16 cellular contexts compared by ENCODE assay signal in the genomic region with DNA sequence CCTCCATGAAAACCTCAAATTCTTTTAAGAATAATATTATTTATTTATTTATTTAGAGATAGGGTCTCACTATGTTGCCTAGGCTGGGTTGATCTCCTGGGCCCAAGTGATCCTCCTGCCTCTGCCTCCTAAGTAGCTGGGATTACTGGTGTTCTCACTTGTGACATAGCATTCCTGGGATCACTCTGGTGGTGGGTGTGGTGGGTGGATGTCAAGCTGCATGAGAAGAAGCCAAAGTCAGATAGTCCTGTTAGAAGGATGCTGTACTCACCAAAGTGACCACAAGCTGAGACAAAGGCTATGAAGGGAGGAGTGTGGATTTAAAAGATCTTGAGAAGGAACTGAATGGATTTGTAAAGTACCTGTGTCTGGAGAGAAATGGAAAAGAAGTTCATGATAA.
DNase-seq lines count a peak whose midpoint lies in the region; ATAC-seq, FAIRE-seq and TF ChIP-seq lines count a peak whose summit lies in the region.
"Had no signal": no experiment of that assay in that cellular context is flagged by ENCODE, and none has a peak within 500 bp of the region (broad histone marks: within the 10 kb centered on the region; RNA-seq: fewer than 3 reads in every experiment).

No MANE protein-coding gene starts in this region.

- TF ChIP-seq CTCF in HEK293 (tag by site-specific recombination; IDR thresholded peaks at IDR 0.05) (no peak), K562 (IDR thresholded peaks at IDR 0.05 in 2 of 3, conservative IDR thresholded peaks at IDR 0.05 in 1 of 3; ENCODE audit: insufficient read depth in 2 of 3, low read depth in 1 of 3, low read length in 3 of 3) (no peak)

- no peak overlapping the region for H3K4me3 ChIP-seq in HEK293 (ENCODE audit: low read depth, low read length)
- no peak overlapping the region for H3K4me3 ChIP-seq in K562
- no peak overlapping the region for H3K4me3 ChIP-seq in mesendoderm (ENCODE audit: low read length)
- no peak overlapping the region for H3K4me3 ChIP-seq in trophoblast cell (ENCODE audit: low read depth, low read length)
- H3K4me3 ChIP-seq: HAP-1 had no signal

- H3K27me3 ChIP-seq in K562 (ENCODE audit: control insufficient read depth in 2 of 2, insufficient read depth in 2 of 2, low read length in 2 of 2) (no peaks in the 10 kb centered on the region), mesendoderm (ENCODE audit: insufficient read depth, low read length, poor library complexity) (no peaks in the 10 kb centered on the region), trophoblast cell (ENCODE audit: insufficient read depth, low read length) (no peaks in the 10 kb centered on the region)

- H3K9me1 ChIP-seq in K562 (ENCODE audit: control insufficient read depth, insufficient read depth, low read length) = no peaks in the 10 kb centered on the region

- BruUV-seq in K562 (replicated peaks; lab: Mats Ljungman, UMichigan) = no TSS peak

- no peaks in the 10 kb centered on the region for H4K20me1 ChIP-seq in K562 (replicated peaks; ENCODE audit: control insufficient read depth, insufficient read depth, low read length)

- no peak overlapping the region for H4K8ac ChIP-seq in mesendoderm (ENCODE audit: low read depth, low read length)
- no peak overlapping the region for H4K8ac ChIP-seq in trophoblast cell (ENCODE audit: low read depth, low read length)

- POLR2A ChIA-PET in HEK293 (lab: Yijun Ruan, JAX) = no interaction called here
- POLR2A ChIA-PET in K562 (lab: Yijun Ruan, JAX) = interaction anchor here (1.7 kb wide), 1 partner anchor 8 kb away, joined by 4 read pairs; no protein-coding TSS in a partner anchor

- ATAC-seq in K562 (no peak), HG02610 (IDR thresholded peaks at IDR 0.05; ENCODE audit: unreplicated experiment) (no peak)

- H3K14ac ChIP-seq in trophoblast cell (ENCODE audit: low read length) = no peak overlapping the region

- H3K27ac ChIP-seq in HEK293 (ENCODE audit: extremely low read depth, low read depth, low read length) (no peak overlapping the region), K562 (ENCODE audit: extremely low read depth, low read depth, low read length) (peak overlapping the region; percentile 72; the same call in 1 of the 3 replicates), mesendoderm (ENCODE audit: low read depth, low read length) (no peak overlapping the region), trophoblast cell (ENCODE audit: low read depth, low read length) (no peak overlapping the region)

- H2BK120ac ChIP-seq in mesendoderm (ENCODE audit: low read depth, low read length) (no peak overlapping the region), trophoblast cell (ENCODE audit: insufficient read depth, low read length, poor library complexity) (no peak overlapping the region)

- peak in 3 of 4 experiments; percentile 36 to 58 (median 40) for DNase-seq in K562 (ENCODE audit: extremely low read depth in 1 of 4, low spot score in 3 of 4)
- peak; percentile 32 for DNase-seq in mesendoderm
- no peak for DNase-seq in trophoblast cell
- DNase-seq in DMS53 (lab: John Stamatoyannopoulos, UW) = no peak
- DNase-seq: C1 segment of cervical spinal cord; Calu3; CD4-positive, alpha-beta memory T cell; COR-L47; DND-41; GOT3 had no signal

- no peak overlapping the region for H3K4ac ChIP-seq in mesendoderm (ENCODE audit: low read depth, low read length)
- no peak overlapping the region for H3K4ac ChIP-seq in trophoblast cell (ENCODE audit: low read depth, low read length)

- TF ChIP-seq EP300 in K562 (IDR thresholded peaks at IDR 0.05; ENCODE audit: low read length) = no peak

- no peak for FAIRE-seq in K562 (lab: Jason Lieb, UNC)
- FAIRE-seq: G401.6, GM12892, H54 had no signal

- H3K36me3 ChIP-seq in HEK293 (ENCODE audit: control insufficient read depth in 2 of 2, insufficient read depth in 1 of 2, low read length in 2 of 2) (no peaks in the 10 kb centered on the region), K562 (ENCODE audit: control insufficient read depth, insufficient read depth, low read length) (no peaks in the 10 kb centered on the region), mesendoderm (ENCODE audit: control insufficient read depth, insufficient read depth, low read length) (no peaks in the 10 kb centered on the region), trophoblast cell (ENCODE audit: control insufficient read depth in 1 of 2, insufficient read depth in 2 of 2, low read length in 2 of 2) (no peaks in the 10 kb centered on the region)
- H3K36me3 ChIP-seq: HAP-1 had no signal

- H3K9me3 ChIP-seq in HEK293 (ENCODE audit: control insufficient read depth, insufficient read depth, low read depth, low read length) (no peaks in the 10 kb centered on the region), K562 (replicated peaks; ENCODE audit: control insufficient read depth, insufficient read depth, low read depth, low read length) (no peaks in the 10 kb centered on the region), trophoblast cell (ENCODE audit: insufficient read depth, low read depth, low read length) (no peaks in the 10 kb centered on the region)
- H3K9me3 ChIP-seq: HAP-1 had no signal

- no peak overlapping the region for H4K5ac ChIP-seq in mesendoderm (ENCODE audit: low read length)

- CTCF ChIA-PET in HEK293 (lab: Yijun Ruan, JAX) = interaction anchor here (0.6 to 3.2 kb wide), 8 partner anchors 12 to 813 kb away, joined by 3 to 11 read pairs (median 5); no protein-coding TSS in a partner anchor
- CTCF ChIA-PET in K562 (lab: Yijun Ruan, JAX; ENCODE audit: low intra/inter-chr PET ratio) = no interaction called here

- TF ChIP-seq POLR2A in K562 (conservative IDR thresholded peaks at IDR 0.05) = no peak

- H3K18ac ChIP-seq in mesendoderm (ENCODE audit: low read length) = no peak overlapping the region
- no peak overlapping the region for H3K18ac ChIP-seq in trophoblast cell (ENCODE audit: low read length)

- H2AFZ ChIP-seq in K562 (ENCODE audit: low read depth, low read length) (no peak overlapping the region), trophoblast cell (ENCODE audit: insufficient read depth, low read length, poor library complexity) (no peak overlapping the region)

- H3K23ac ChIP-seq in mesendoderm (ENCODE audit: low read length) (no peak overlapping the region), trophoblast cell (ENCODE audit: low read length) (peak overlapping the region; percentile 37)

- intact Hi-C loops in K562 (cut with micrococcal nuclease) = loop anchor here (5.0 kb wide), 1 partner anchor 53 kb away; no protein-coding TSS in a partner anchor

- no peak overlapping the region for H4K91ac ChIP-seq in trophoblast cell (ENCODE audit: low read depth, low read length)

- H3K79me2 ChIP-seq in K562 (ENCODE audit: control insufficient read depth, insufficient read depth, low read length) (no peaks in the 10 kb centered on the region), mesendoderm (ENCODE audit: control insufficient read depth, insufficient read depth, low read length) (no peaks in the 10 kb centered on the region), trophoblast cell (ENCODE audit: control insufficient read depth, insufficient read depth, low read length, poor library complexity) (no peaks in the 10 kb centered on the region)

- no peak overlapping the region for H3K9ac ChIP-seq in K562 (ENCODE audit: insufficient read depth in 1 of 2, low read depth in 2 of 2, low read length in 2 of 2)
- no peak overlapping the region for H3K9ac ChIP-seq in mesendoderm (ENCODE audit: low read length)
- no peak overlapping the region for H3K9ac ChIP-seq in trophoblast cell (ENCODE audit: low read length)

- no peaks in the 10 kb centered on the region for H3K4me1 ChIP-seq in HEK293 (ENCODE audit: control insufficient read depth, insufficient read depth, low read length)
- peaks cover 35 to 52% of the 10 kb centered on the region in 2 experiments; a peak in 4 of 5 replicates for H3K4me1 ChIP-seq in K562 (replicated peaks in 1 of 2; ENCODE audit: control insufficient read depth in 2 of 2, insufficient read depth in 2 of 2, low read length in 2 of 2)
- H3K4me1 ChIP-seq in mesendoderm (ENCODE audit: control insufficient read depth, low read depth, low read length) = no peaks in the 10 kb centered on the region
- peaks cover 7 to 19% of the 10 kb centered on the region in 2 experiments for H3K4me1 ChIP-seq in trophoblast cell (ENCODE audit: control insufficient read depth in 1 of 2, insufficient read depth in 2 of 2, low read length in 2 of 2)
- H3K4me1 ChIP-seq: HAP-1 had no signal

- H2AK5ac ChIP-seq in mesendoderm (ENCODE audit: low read length) = no peak overlapping the region
- no peak overlapping the region for H2AK5ac ChIP-seq in trophoblast cell (ENCODE audit: low read length)

- no peak overlapping the region for H2BK15ac ChIP-seq in mesendoderm (replicated peaks; ENCODE audit: low read depth)

- TF ChIP-seq RAD21 in K562 (CRISPR knock-in tag; conservative IDR thresholded peaks at IDR 0.05 in 1 of 2, IDR thresholded peaks at IDR 0.05 in 1 of 2) = no peak

- in situ Hi-C loops in K562 (cut with MboI) = no loop called here

- H4K12ac ChIP-seq in trophoblast cell (ENCODE audit: low read depth, low read length) = no peak overlapping the region

- H2BK5ac ChIP-seq in mesendoderm (ENCODE audit: low read length) = no peak overlapping the region
- no peak overlapping the region for H2BK5ac ChIP-seq in trophoblast cell (ENCODE audit: low read depth, low read length, poor library complexity)

- H3K4me2 ChIP-seq in K562 (ENCODE audit: insufficient read depth, low read length) = peak overlapping the region; percentile 0; the same call in 1 of the 2 replicates
- H3K4me2 ChIP-seq in mesendoderm (ENCODE audit: low read length) = no peak overlapping the region
- H3K4me2 ChIP-seq in trophoblast cell (ENCODE audit: low read length) = no peak overlapping the region

- no peak overlapping the region for H2BK12ac ChIP-seq in trophoblast cell (ENCODE audit: low read length)

- H3K79me1 ChIP-seq in mesendoderm (ENCODE audit: low read length) (no peaks in the 10 kb centered on the region), trophoblast cell (ENCODE audit: low read length) (peaks cover 4% of the 10 kb centered on the region)

- no peak overlapping the region for H3K56ac ChIP-seq in mesendoderm (ENCODE audit: low read length)

TF ChIP-seq in HEK293, 187 proteins besides CTCF, POLR2A, EP300 and RAD21:
- TF ChIP-seq KLF1 (tag by site-specific recombination; IDR thresholded peaks at IDR 0.05) = peak; percentile 42
- TF ChIP-seq ZNF501 (tag by site-specific recombination; IDR thresholded peaks at IDR 0.05) = no peak
TF ChIP-seq in HEK293: peak in this region for 1.

TF ChIP-seq in K562, 482 proteins besides CTCF, POLR2A, EP300 and RAD21 (continues in another document):
- TF ChIP-seq FIP1L1 (IDR thresholded peaks at IDR 0.05; ENCODE audit: low read depth, low read length, poor library complexity, severe bottlenecking) (no peak), RFX1 (IDR thresholded peaks at IDR 0.05) (no peak), EGR1 (conservative IDR thresholded peaks at IDR 0.05) (0 out of 2 replicates have a peak, but pooled peaks have one; percentile 13), TSC22D4 (tag; IDR thresholded peaks at IDR 0.05) (no peak)

Comparison
In these comparisons a context has a peak if more than half of its experiments do, and no peak if none do; other contexts are left out.
1. DNase-seq: peak in K562 (3 of 4) and mesendoderm (single experiment); none in trophoblast cell (0 of 2) and DMS53 (single experiment).
2. Of the 44 proteins assayed by ChIP-seq in both K562 and HEK293: peak only in K562: none; only in HEK293: KLF1; in both: none; in neither: 43.